In genomic region chr22:39232806-39233735, GRCh38 we compare ENCODE assay signal across 23 cellular contexts. TPM values are rescaled to one million over a fixed set of nuclear protein-coding genes. Genes with fewer than 3 reads are reported as not detected.
DNase-seq lines count a peak whose midpoint lies in the region; ATAC-seq, FAIRE-seq and TF ChIP-seq lines count a peak whose summit lies in the region.
"Had no signal": no experiment of that assay in that cellular context is flagged by ENCODE, and none has a peak within 500 bp of the region (broad histone marks: within the 10 kb centered on the region; RNA-seq: fewer than 3 reads in every experiment).

No MANE protein-coding gene starts in this region.

- no peaks in the 10 kb centered on the region for H3K79me2 ChIP-seq in osteoblast (ENCODE audit: insufficient read depth, low read length)

- TF ChIP-seq CTCF in osteoblast (IDR thresholded peaks at IDR 0.05; ENCODE audit: extremely low read depth, low read depth, low read length) = no peak

- DNase-seq in GM12891 (ENCODE audit: insufficient read length, low spot score) (no peak), right cardiac atrium (peak in 1 of 3 donors; percentile 37), osteoblast (ENCODE audit: insufficient read length, low spot score, missing footprints) (peak; percentile 79), NCI-H446 treated with DMSO at 0.1 percent for 48 hours (lab: John Stamatoyannopoulos, UW) (no peak), 8988T (no peak)
- no peak for DNase-seq in activated CD4-positive, CD25-positive, alpha-beta regulatory T cell (lab: John Stamatoyannopoulos, UW)
- DNase-seq: activated CD8-positive, alpha-beta memory T cell treated with anti-CD3 and anti-CD28 coated beads, Interleukin-2, amount 50 U/mL, for 48 hours; activated effector memory CD4-positive, alpha-beta T cell treated with anti-CD3 and anti-CD28 coated beads, Interleukin-2, amount 50 U/mL, for 16 hours; Calu3; dermis blood vessel endothelial cell; hypothalamus; MG63; naive B cell; NCI-H1436; NCI-H524; T-helper 17 cell had no signal

- no peaks in the 10 kb centered on the region for H4K20me1 ChIP-seq in osteoblast (ENCODE audit: insufficient read depth, low read length)

- H3K4me2 ChIP-seq in osteoblast (ENCODE audit: insufficient read depth, low read length) = no peak overlapping the region

- no peak for ATAC-seq in right cardiac atrium
- no peak for ATAC-seq in HG03565 (IDR thresholded peaks at IDR 0.05; ENCODE audit: unreplicated experiment)
- ATAC-seq: T-helper 17 cell had no signal

- TF ChIP-seq POLR2A in GM12891 (IDR thresholded peaks at IDR 0.05; ENCODE audit: low read depth, low read length) = no peak

- no peaks in the 10 kb centered on the region for H3K9me3 ChIP-seq in right cardiac atrium (ENCODE audit: control insufficient read depth, low read length)
- H3K9me3 ChIP-seq in osteoblast (ENCODE audit: low read depth, low read length) = no peaks in the 10 kb centered on the region
- H3K9me3 ChIP-seq: breast epithelium, MG63 had no signal

- intact Hi-C loops in right cardiac atrium (cut with DNase I) = loop anchor here in 2 of 4 donors (5.0 to 10.0 kb wide), 2 partner anchors 56 to 58 kb away; no protein-coding TSS in a partner anchor

- H3K4me3 ChIP-seq in right cardiac atrium (ENCODE audit: low read length) (no peak overlapping the region), osteoblast (ENCODE audit: insufficient read depth, low read length) (no peak overlapping the region)
- H3K4me3 ChIP-seq: breast epithelium, MG63, SK-N-MC had no signal

- no peaks in the 10 kb centered on the region for H3K36me3 ChIP-seq in osteoblast (ENCODE audit: insufficient read depth, low read length)
- H3K36me3 ChIP-seq: breast epithelium, MG63 had no signal

- peak overlapping the region; percentile 9 for H3K27ac ChIP-seq in angular gyrus (ENCODE audit: low read depth, low read length)
- H3K27ac ChIP-seq in right cardiac atrium (ENCODE audit: low read length) = peak overlapping the region; percentile 97
- H3K27ac ChIP-seq in osteoblast (ENCODE audit: low read depth, low read length) = no peak overlapping the region
- H3K27ac ChIP-seq: C4-2B, SK-N-MC had no signal

- H2AFZ ChIP-seq in osteoblast (ENCODE audit: low read length) = no peak overlapping the region
- H2AFZ ChIP-seq: parathyroid adenoma had no signal

- FAIRE-seq in GM12891 (lab: Jason Lieb, UNC) = peak; percentile 66
- FAIRE-seq: islet of Langerhans had no signal

- peaks cover 25% of the 10 kb centered on the region for H3K4me1 ChIP-seq in right cardiac atrium (ENCODE audit: control insufficient read depth, insufficient read depth, low read length)
- H3K4me1 ChIP-seq in osteoblast (ENCODE audit: insufficient read depth, low read length) = peaks cover 6% of the 10 kb centered on the region

- 64% methylated on average over 25 of the region's 25 CpGs for WGBS in right cardiac atrium

- no peaks in the 10 kb centered on the region for H3K27me3 ChIP-seq in right cardiac atrium (ENCODE audit: control insufficient read depth, insufficient read depth)
- peaks cover 21% of the 10 kb centered on the region for H3K27me3 ChIP-seq in osteoblast (ENCODE audit: insufficient read depth, low read length)
- H3K27me3 ChIP-seq: breast epithelium, MG63 had no signal

TF ChIP-seq in GM12891, 5 proteins besides CTCF, POLR2A, EP300 and RAD21:
- TF ChIP-seq SPI1 (IDR thresholded peaks at IDR 0.05; ENCODE audit: low read depth, low read length) = no peak
- no peak for TF ChIP-seq POLR2AphosphoS5 (IDR thresholded peaks at IDR 0.05; ENCODE audit: low read depth, low read length)
- TF ChIP-seq PAX5 (IDR thresholded peaks at IDR 0.05; ENCODE audit: insufficient read depth, low read length, severe bottlenecking) = no peak
- no peak for TF ChIP-seq POU2F2 (IDR thresholded peaks at IDR 0.05; ENCODE audit: low read depth, low read length)
- TF ChIP-seq TAF1 (IDR thresholded peaks at IDR 0.05; ENCODE audit: low read depth, low read length) = no peak
TF ChIP-seq in GM12891: peak in this region for 0.

RNA-seq across cellular contexts. Expression of gene PDGFB, which starts 11.7 kb away (rescaled TPM):
- polyA plus RNA-seq in GM12891 (2012; ENCODE audit: low read depth, missing spikeins) = 1.1 TPM
- total RNA-seq in right cardiac atrium = 10 to 100 TPM in 3 of 4 donors, 1 to 10 TPM in 1; 9.3 to 82.1 (median 20.6) TPM
- 15.4 TPM for polyA plus RNA-seq in right cardiac atrium
- total RNA-seq in osteoblast = under 0.01 TPM in 1 of 2 replicates, not detected in the other

Comparison
In these comparisons a context has a peak if more than half of its experiments do, and no peak if none do; other contexts are left out.
1. RNA of gene PDGFB, which starts 11.7 kb away (total RNA-seq): 9.3 to 82.1 TPM in right cardiac atrium; under 0.01 TPM in osteoblast; every median in the first group is over 10 times any median in the second.